In genomic region chr2:135021618-135022017, GRCh38 we compare ENCODE assay signal across 2 cellular contexts.
TF ChIP-seq lines count a peak whose summit lies in the region.

No MANE protein-coding gene starts in this region.

TF ChIP-seq in HepG2, 621 proteins besides CTCF, POLR2A, EP300 and RAD21:
- TF ChIP-seq BRF2 (CRISPR knock-in tag; IDR thresholded peaks at IDR 0.05), result no peak
- peak; percentile 74 for TF ChIP-seq NFE2L2 (IDR thresholded peaks at IDR 0.05; ENCODE audit: low read length)

TF ChIP-seq in IMR-90, 13 proteins besides CTCF, POLR2A, EP300 and RAD21:
- TF ChIP-seq RCOR1 (IDR thresholded peaks at IDR 0.05; ENCODE audit: insufficient replicate concordance, low read length) (no peak), ELK1 (IDR thresholded peaks at IDR 0.05; ENCODE audit: borderline replicate concordance, low read depth, low read length) (no peak), MAZ (IDR thresholded peaks at IDR 0.05; ENCODE audit: borderline replicate concordance, low read depth, low read length) (no peak), NFE2L2 (IDR thresholded peaks at IDR 0.05; ENCODE audit: low read depth, low read length) (peak; percentile 50; the same call in 1 of the 2 replicates), MXI1 (IDR thresholded peaks at IDR 0.05; ENCODE audit: borderline replicate concordance, low read depth, low read length) (no peak), USF2 (IDR thresholded peaks at IDR 0.05; ENCODE audit: low read depth, low read length) (no peak), SMC3 (IDR thresholded peaks at IDR 0.05; ENCODE audit: low read depth, low read length) (no peak)
